Comparison of ENCODE assay signal across 29 cellular contexts in genomic region chr2:1849450-1849849, GRCh38.
"Had no signal": no experiment of that assay in that cellular context is flagged by ENCODE, and none has a peak within 500 bp of the region (broad histone marks: within the 10 kb centered on the region; RNA-seq: fewer than 3 reads in every experiment).

No MANE protein-coding gene starts in this region.

- H3K27ac ChIP-seq: brain microvascular endothelial cell, cardiac muscle cell, Peyer's patch, RWPE1, SJCRH30 had no signal

- ATAC-seq: activated CD4-positive, CD25-positive, alpha-beta regulatory T cell treated with anti-CD3 and anti-CD28 coated beads, Interleukin-2, amount 50 U/mL, for 24 hours; activated CD8-positive, alpha-beta T cell treated with anti-CD3 and anti-CD28 coated beads, Interleukin-2, amount 10 ng/mL, durations not matched to agents 7 days and 5 days; activated naive CD4-positive, alpha-beta T cell treated with anti-CD3 and anti-CD28 coated beads, Interleukin-2, amount 50 U/mL, for 72 hours; activated naive CD8-positive, alpha-beta T cell treated with anti-CD3 and anti-CD28 coated beads, Interleukin-2, amount 50 U/mL, for 24 hours; SK-N-SH treated with all-trans-retinoic acid at 6 μM for 48 hours had no signal

- H3K4me3 ChIP-seq: cardiac muscle cell, MG63, Peyer's patch, SJCRH30 had no signal

- H3K9me3 ChIP-seq: MG63, Peyer's patch, SJCRH30 had no signal

- H3K36me3 ChIP-seq: brain microvascular endothelial cell, cardiac muscle cell, MG63, Peyer's patch, SJCRH30 had no signal

- DNase-seq: activated CD4-positive, alpha-beta T cell treated with anti-CD3 and anti-CD28 coated beads for 48 hours; activated CD4-positive, alpha-beta T cell treated with anti-CD3 and anti-CD28 coated beads, Interleukin-2, amount 50 U/mL, for 4 hours; activated CD8-positive, alpha-beta memory T cell treated with anti-CD3 and anti-CD28 coated beads, Interleukin-2, amount 50 U/mL, for 48 hours; activated CD8-positive, alpha-beta T cell treated with anti-CD3 and anti-CD28 coated beads, Interleukin-2, amount 10 ng/mL, durations not matched to agents 7 days and 5 days; activated effector memory CD4-positive, alpha-beta T cell treated with Interleukin-2 at 50 U/mL for 16 hours; activated naive CD4-positive, alpha-beta T cell; activated naive CD8-positive, alpha-beta T cell treated with anti-CD3 and anti-CD28 coated beads, Interleukin-2, amount 50 U/mL, for 24 hours; activated T-cell treated with anti-CD3 and anti-CD28 coated beads, Interleukin-2, amount 50 U/mL, for 1 hour; amniotic stem cell; brain microvascular endothelial cell; MG63; MV-4-11; NCI-H1092 treated with DMSO at 0.1 percent for 48 hours; NCI-H1417 treated with DMSO at 0.1 percent for 48 hours; NCI-H1694; NCI-H2029; NCI-H2107; NCI-H345; NCI-H510A; NCI-H69; Peyer's patch; Right ventricle myocardium superior; SJCRH30; SW 1271 had no signal

- H3K27me3 ChIP-seq: brain microvascular endothelial cell, Peyer's patch had no signal

- H3K4me1 ChIP-seq: Peyer's patch, SJCRH30 had no signal
